ENCODE assay signal across 8 cellular contexts in genomic region chr2:47056875-47057731, GRCh38.
DNase-seq lines count a peak whose midpoint lies in the region; ATAC-seq and TF ChIP-seq lines count a peak whose summit lies in the region.

No MANE protein-coding gene starts in this region.

- peaks cover 0 to 22% of the 10 kb centered on the region in 2 donors for H3K36me3 Mint-ChIP-seq in activated naive CD4-positive, alpha-beta T cell treated with anti-CD3 and anti-CD28 coated beads, Interleukin-2, amount 50 U/mL, for 72 hours
- peaks cover 31% of the 10 kb centered on the region for H3K36me3 Mint-ChIP-seq in activated T-helper 1 cell treated with anti-CD3 and anti-CD28 coated beads, Interleukin-12 subunit alpha, Interleukin-12 subunit beta, Interleukin-2, Interleukin-4 antibody, amounts not matched to agents 30 ng/mL and 10 ng/mL and 1 ng/mL, durations not matched to agents 14 hours and 24 hours and 36 hours (ENCODE audit: low read depth)

- no peaks in the 10 kb centered on the region for H3K9me3 Mint-ChIP-seq in activated naive CD4-positive, alpha-beta T cell treated with anti-CD3 and anti-CD28 coated beads, Interleukin-2, amount 50 U/mL, for 72 hours
- H3K9me3 Mint-ChIP-seq in activated T-helper 1 cell treated with anti-CD3 and anti-CD28 coated beads, Interleukin-12 subunit alpha, Interleukin-12 subunit beta, Interleukin-2, Interleukin-4 antibody, amounts not matched to agents 30 ng/mL and 10 ng/mL and 1 ng/mL, durations not matched to agents 14 hours and 24 hours and 36 hours = no peaks in the 10 kb centered on the region

- H3K4me3 ChIP-seq in right lobe of liver (no peak overlapping the region), tibial nerve (no peak overlapping the region)

- H3K4me1 ChIP-seq in right lobe of liver (peaks cover 0 to 21% (median 0%) of the 10 kb centered on the region in 4 donors), tibial nerve (peaks cover 16 to 94% (median 55%) of the 10 kb centered on the region in 4 donors)

- H3K36me3 ChIP-seq in right lobe of liver (no peaks in the 10 kb centered on the region), tibial nerve (peaks cover 0 to 34% (median 2%) of the 10 kb centered on the region in 3 donors)

- WGBS in right lobe of liver (ENCODE audit: insufficient coverage, low coverage, low lambda C conversion rate, missing lambda C conversion rate) = 57% methylated on average over 3 of the region's 16 CpGs
- WGBS in tibial nerve, 2 donors = 36% methylated on average over 16 of the region's 16 CpGs

- DNase-seq in activated naive CD4-positive, alpha-beta T cell treated with anti-CD3 and anti-CD28 coated beads, Interleukin-2, amount 50 U/mL, for 72 hours (ENCODE audit: low spot score in 2 of 2) = no peak
- DNase-seq in activated naive CD4-positive, alpha-beta T cell treated with anti-CD3 and anti-CD28 coated beads, Interleukin-2, amount 50 U/mL, for 16 hours = no peak
- DNase-seq in activated T-helper 1 cell treated with anti-CD3 and anti-CD28 coated beads, Interleukin-12 subunit alpha, Interleukin-12 subunit beta, Interleukin-2, Interleukin-4 antibody, amounts not matched to agents 30 ng/mL and 10 ng/mL and 1 ng/mL, durations not matched to agents 14 hours and 24 hours and 36 hours (ENCODE audit: low spot score) = no peak
- DNase-seq in right lobe of liver (peak in 1 of 3 donors; percentile 47), tibial nerve (ENCODE audit: low spot score in 2 of 2) (peak in 1 of 2 donors; percentile 53), DMS53 (lab: John Stamatoyannopoulos, UW) (no peak), NCI-H1092 treated with DMSO at 0.1 percent for 48 hours (lab: John Stamatoyannopoulos, UW) (no peak)

- H3K27me3 Mint-ChIP-seq in activated T-helper 1 cell treated with anti-CD3 and anti-CD28 coated beads, Interleukin-12 subunit alpha, Interleukin-12 subunit beta, Interleukin-2, Interleukin-4 antibody, amounts not matched to agents 30 ng/mL and 10 ng/mL and 1 ng/mL, durations not matched to agents 14 hours and 24 hours and 36 hours (ENCODE audit: insufficient read depth) = no peaks in the 10 kb centered on the region

- TF ChIP-seq CTCF in right lobe of liver (IDR thresholded peaks at IDR 0.05) (no peak), tibial nerve (IDR thresholded peaks at IDR 0.05) (no peak)

- peak overlapping the region; percentile 26 to 60 (median 59) for H3K27ac ChIP-seq in right lobe of liver
- H3K27ac ChIP-seq in tibial nerve = peak overlapping the region; percentile 70 to 92 (median 77)

- ATAC-seq in activated naive CD4-positive, alpha-beta T cell treated with anti-CD3 and anti-CD28 coated beads, Interleukin-2, amount 50 U/mL, for 72 hours = peak; percentile 28 to 31
- ATAC-seq in right lobe of liver (peak; percentile 50 to 67 (median 57)), HG03139 (IDR thresholded peaks at IDR 0.05; ENCODE audit: unreplicated experiment) (no peak)

- TF ChIP-seq POLR2A in right lobe of liver (IDR thresholded peaks at IDR 0.05) (no peak), tibial nerve (IDR thresholded peaks at IDR 0.05) (no peak)

- peak in 1 of 2 donors; percentile 39 for TF ChIP-seq EP300 in tibial nerve (IDR thresholded peaks at IDR 0.05)

- H3K4me3 Mint-ChIP-seq in activated T-helper 1 cell treated with anti-CD3 and anti-CD28 coated beads, Interleukin-12 subunit alpha, Interleukin-12 subunit beta, Interleukin-2, Interleukin-4 antibody, amounts not matched to agents 30 ng/mL and 10 ng/mL and 1 ng/mL, durations not matched to agents 14 hours and 24 hours and 36 hours = no peak overlapping the region

- H3K27ac Mint-ChIP-seq in activated naive CD4-positive, alpha-beta T cell treated with anti-CD3 and anti-CD28 coated beads, Interleukin-2, amount 50 U/mL, for 72 hours = peak overlapping the region; percentile 72 to 97
- H3K27ac Mint-ChIP-seq in activated T-helper 1 cell treated with anti-CD3 and anti-CD28 coated beads, Interleukin-12 subunit alpha, Interleukin-12 subunit beta, Interleukin-2, Interleukin-4 antibody, amounts not matched to agents 30 ng/mL and 10 ng/mL and 1 ng/mL, durations not matched to agents 14 hours and 24 hours and 36 hours = peak overlapping the region; percentile 35

- H3K4me1 Mint-ChIP-seq in activated T-helper 1 cell treated with anti-CD3 and anti-CD28 coated beads, Interleukin-12 subunit alpha, Interleukin-12 subunit beta, Interleukin-2, Interleukin-4 antibody, amounts not matched to agents 30 ng/mL and 10 ng/mL and 1 ng/mL, durations not matched to agents 14 hours and 24 hours and 36 hours (ENCODE audit: low read depth) = peaks cover 21% of the 10 kb centered on the region

- H3K9me3 ChIP-seq in right lobe of liver = no peaks in the 10 kb centered on the region
- no peaks in the 10 kb centered on the region for H3K9me3 ChIP-seq in tibial nerve

- H3K27me3 ChIP-seq in right lobe of liver (no peaks in the 10 kb centered on the region), tibial nerve (no peaks in the 10 kb centered on the region)

- intact Hi-C loops in activated T-helper 1 cell treated with anti-CD3 and anti-CD28 coated beads, Interleukin-12 subunit alpha, Interleukin-12 subunit beta, Interleukin-2, Interleukin-4 antibody, amounts not matched to agents 30 ng/mL and 10 ng/mL and 1 ng/mL, durations not matched to agents 14 hours and 24 hours and 36 hours (cut with micrococcal nuclease) = no loop called here
- intact Hi-C loops in right lobe of liver (cut with DNase I) = no loop called here
